2 cellular contexts compared by ENCODE assay signal in the genomic region with DNA sequence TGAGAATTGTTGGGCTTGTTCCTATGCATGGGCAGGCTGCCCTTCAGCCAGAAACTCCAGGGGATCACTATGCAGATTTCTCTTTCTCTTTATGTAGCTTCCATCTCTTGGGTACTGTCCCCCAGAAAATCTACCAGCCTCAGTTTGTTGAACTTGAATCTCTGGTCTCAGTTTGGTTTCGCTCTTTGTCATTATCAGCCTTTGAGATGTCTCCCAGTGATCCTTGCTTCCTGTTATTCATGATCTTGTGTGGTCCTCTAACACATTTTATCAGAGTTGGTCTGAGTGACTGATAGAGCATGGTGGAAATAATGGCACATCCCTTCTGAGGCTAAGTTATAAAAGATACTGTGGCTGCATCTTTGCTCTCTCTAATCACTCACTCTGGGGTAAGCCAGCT.
TF ChIP-seq lines count a peak whose summit lies in the region.

No MANE protein-coding gene starts in this region.

TF ChIP-seq in IMR-90, 13 proteins besides CTCF, POLR2A, EP300 and RAD21:
- TF ChIP-seq BHLHE40 (IDR thresholded peaks at IDR 0.05; ENCODE audit: low read depth, low read length) (no peak), MAZ (IDR thresholded peaks at IDR 0.05; ENCODE audit: borderline replicate concordance, low read depth, low read length) (no peak)

TF ChIP-seq in GM12878, 131 proteins besides CTCF, POLR2A, EP300 and RAD21:
- no peak for TF ChIP-seq IKZF1 (conservative IDR thresholded peaks at IDR 0.05)
- TF ChIP-seq, protein P1, sequence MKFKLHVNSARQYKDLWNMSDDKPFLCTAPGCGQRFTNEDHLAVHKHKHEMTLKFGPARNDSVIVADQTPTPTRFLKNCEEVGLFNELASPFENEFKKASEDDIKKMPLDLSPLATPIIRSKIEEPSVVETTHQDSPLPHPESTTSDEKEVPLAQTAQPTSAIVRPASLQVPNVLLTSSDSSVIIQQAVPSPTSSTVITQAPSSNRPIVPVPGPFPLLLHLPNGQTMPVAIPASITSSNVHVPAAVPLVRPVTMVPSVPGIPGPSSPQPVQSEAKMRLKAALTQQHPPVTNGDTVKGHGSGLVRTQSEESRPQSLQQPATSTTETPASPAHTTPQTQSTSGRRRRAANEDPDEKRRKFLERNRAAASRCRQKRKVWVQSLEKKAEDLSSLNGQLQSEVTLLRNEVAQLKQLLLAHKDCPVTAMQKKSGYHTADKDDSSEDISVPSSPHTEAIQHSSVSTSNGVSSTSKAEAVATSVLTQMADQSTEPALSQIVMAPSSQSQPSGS (IDR thresholded peaks at IDR 0.05; ENCODE audit: low read length), result no peak
- TF ChIP-seq, protein P2, sequence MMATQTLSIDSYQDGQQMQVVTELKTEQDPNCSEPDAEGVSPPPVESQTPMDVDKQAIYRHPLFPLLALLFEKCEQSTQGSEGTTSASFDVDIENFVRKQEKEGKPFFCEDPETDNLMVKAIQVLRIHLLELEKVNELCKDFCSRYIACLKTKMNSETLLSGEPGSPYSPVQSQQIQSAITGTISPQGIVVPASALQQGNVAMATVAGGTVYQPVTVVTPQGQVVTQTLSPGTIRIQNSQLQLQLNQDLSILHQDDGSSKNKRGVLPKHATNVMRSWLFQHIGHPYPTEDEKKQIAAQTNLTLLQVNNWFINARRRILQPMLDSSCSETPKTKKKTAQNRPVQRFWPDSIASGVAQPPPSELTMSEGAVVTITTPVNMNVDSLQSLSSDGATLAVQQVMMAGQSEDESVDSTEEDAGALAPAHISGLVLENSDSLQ (IDR thresholded peaks at IDR 0.05), result peak; percentile 66
